ENCODE assay signal across 10 cellular contexts in genomic region chr4:123411976-123412589, GRCh38. TPM values are rescaled to one million over a fixed set of nuclear protein-coding genes. Genes with fewer than 3 reads are reported as not detected.
A peak's percentile ranks its signal among the peaks of the same experiment; 100 is the strongest.
DNase-seq lines count a peak whose midpoint lies in the region; ATAC-seq and TF ChIP-seq lines count a peak whose summit lies in the region.
"Had no signal": no experiment of that assay in that cellular context is flagged by ENCODE, and none has a peak within 500 bp of the region (broad histone marks: within the 10 kb centered on the region; RNA-seq: fewer than 3 reads in every experiment).

No MANE protein-coding gene starts in this region.

- H3K9me3 ChIP-seq in gastroesophageal sphincter (no peaks in the 10 kb centered on the region), sigmoid colon (no peaks in the 10 kb centered on the region)
- H3K9me3 ChIP-seq: testis had no signal

- ATAC-seq in GM18499 (IDR thresholded peaks at IDR 0.05; ENCODE audit: insufficient read depth, unreplicated experiment) = peak; percentile 89
- ATAC-seq in GM21390 (IDR thresholded peaks at IDR 0.05; ENCODE audit: unreplicated experiment) = peak; percentile 82
- ATAC-seq in HG03442 (IDR thresholded peaks at IDR 0.05; ENCODE audit: unreplicated experiment) = peak; percentile 82
- ATAC-seq in gastroesophageal sphincter = no peak
- ATAC-seq: naive thymus-derived CD8-positive, alpha-beta T cell had no signal

- H3K4me1 ChIP-seq in gastroesophageal sphincter = peaks cover 0 to 17% (median 0%) of the 10 kb centered on the region in 3 donors
- H3K4me1 ChIP-seq in sigmoid colon = no peaks in the 10 kb centered on the region

- no peaks in the 10 kb centered on the region for H3K27me3 ChIP-seq in gastroesophageal sphincter
- no peaks in the 10 kb centered on the region for H3K27me3 ChIP-seq in sigmoid colon
- H3K27me3 ChIP-seq: testis had no signal

- intact Hi-C loops in sigmoid colon (cut with DNase I) = no loop called here

- TF ChIP-seq POLR2A in gastroesophageal sphincter (IDR thresholded peaks at IDR 0.05) (no peak), sigmoid colon (IDR thresholded peaks at IDR 0.05) (no peak)

- no peak for DNase-seq in HEK293T (ENCODE audit: extremely low spot score)
- no peak for DNase-seq in NCI-H2227 (lab: John Stamatoyannopoulos, UW; ENCODE audit: unreplicated experiment)
- DNase-seq in sigmoid colon = no peak
- no peak for DNase-seq in SKM-1 (lab: John Stamatoyannopoulos, UW; ENCODE audit: unreplicated experiment)
- DNase-seq: naive thymus-derived CD8-positive, alpha-beta T cell; testis had no signal

- 34 to 48% methylated on average over 5 of the region's 5 CpGs for WGBS in gastroesophageal sphincter (ENCODE audit: low coverage in 1 of 2), 2 donors
- WGBS in sigmoid colon, 2 donors = 16 to 20% methylated on average over 5 of the region's 5 CpGs

- peak overlapping the region in 3 of 4 donors; percentile 17 to 25 (median 20) for H3K27ac ChIP-seq in gastroesophageal sphincter
- peak overlapping the region in 2 of 4 donors; percentile 19 to 48 for H3K27ac ChIP-seq in sigmoid colon

- POLR2A ChIA-PET in HEK293T (lab: Yijun Ruan, JAX) = no interaction called here

- H3K36me3 ChIP-seq in gastroesophageal sphincter (no peaks in the 10 kb centered on the region), sigmoid colon (no peaks in the 10 kb centered on the region)

- H3K4me3 ChIP-seq in gastroesophageal sphincter (no peak overlapping the region), sigmoid colon (no peak overlapping the region)
- H3K4me3 ChIP-seq: testis had no signal

- CTCF ChIA-PET in HEK293T (lab: Yijun Ruan, JAX) = interaction anchor here (0.6 kb wide), 1 partner anchor 210 kb away, joined by 4 read pairs; no protein-coding TSS in a partner anchor

- TF ChIP-seq EP300 in gastroesophageal sphincter (IDR thresholded peaks at IDR 0.05) (no peak), sigmoid colon (IDR thresholded peaks at IDR 0.05) (no peak)

- TF ChIP-seq CTCF in gastroesophageal sphincter (IDR thresholded peaks at IDR 0.05) = no peak
- TF ChIP-seq CTCF in sigmoid colon (IDR thresholded peaks at IDR 0.05) = no peak

TF ChIP-seq in HEK293T, 16 proteins besides CTCF, POLR2A, EP300 and RAD21:
- TF ChIP-seq BHLHE40 (IDR thresholded peaks at IDR 0.05; ENCODE audit: borderline replicate concordance) (no peak), SUZ12 (IDR thresholded peaks at IDR 0.05) (no peak), FOXA1 (IDR thresholded peaks at IDR 0.05) (no peak), TARDBP (IDR thresholded peaks at IDR 0.05) (no peak), ZNF384 (IDR thresholded peaks at IDR 0.05) (no peak), PKNOX1 (IDR thresholded peaks at IDR 0.05) (no peak), L3MBTL2 (conservative IDR thresholded peaks at IDR 0.05) (no peak), FOXK2 (IDR thresholded peaks at IDR 0.05) (no peak), ELF4 (IDR thresholded peaks at IDR 0.05) (no peak), HDGF (IDR thresholded peaks at IDR 0.05; ENCODE audit: borderline replicate concordance) (no peak), NFRKB (IDR thresholded peaks at IDR 0.05) (no peak), SP1 (IDR thresholded peaks at IDR 0.05) (no peak)
TF ChIP-seq in HEK293T: peak in this region for 0.

RNA-seq across cellular contexts. Expression of gene SPRY1, which starts 15.5 kb away (rescaled TPM):
- 100 to 1,000 TPM in 2 of 4 donors, 10 to 100 TPM in 2; 79.3 to 118 (median 98.4) TPM for total RNA-seq in gastroesophageal sphincter
- total RNA-seq in sigmoid colon = 10 to 100 TPM; 37.6 to 84.4 (median 56.7) TPM
- polyA plus RNA-seq in sigmoid colon = 10 to 100 TPM in 2 of 3 donors, 1 to 10 TPM in 1; 5.5 to 21.0 (median 18.1) TPM
